ENCODE assay signal across 8 cellular contexts in genomic region chr16:28821874-28822519, GRCh38. TPM values are rescaled to one million over a fixed set of nuclear protein-coding genes. Genes with fewer than 3 reads are reported as not detected.
DNase-seq lines count a peak whose midpoint lies in the region; ATAC-seq and TF ChIP-seq lines count a peak whose summit lies in the region.

No MANE protein-coding gene starts in this region.

- H3K9ac ChIP-seq in SU-DHL-6 (ENCODE audit: low read length), result peak overlapping the region; percentile 100
- H3K9ac ChIP-seq in skeletal muscle satellite cell (ENCODE audit: low read depth, low read length), result peak overlapping the region; percentile 100

- H2AFZ ChIP-seq in SU-DHL-6 (ENCODE audit: low read depth, low read length, severe bottlenecking), result peak overlapping the region; percentile 42

- POLR2A ChIA-PET in HEK293T (lab: Yijun Ruan, JAX), result interaction anchor here (0.6 to 4.7 kb wide), 19 partner anchors 9 to 129 kb away, joined by 3 to 54 read pairs (median 5); partner anchors contain the start of genes NFATC2IP, SH2B1 and TUFM

- H3K4me1 ChIP-seq in skeletal muscle satellite cell (ENCODE audit: control insufficient read depth, insufficient read depth, low read length), result peaks cover 18% of the 10 kb centered on the region

- H3K36me3 ChIP-seq in SU-DHL-6 (ENCODE audit: low read length) (peaks cover 20% of the 10 kb centered on the region), skeletal muscle satellite cell (ENCODE audit: insufficient read depth, low read length) (peaks cover 27% of the 10 kb centered on the region)

- H3K79me2 ChIP-seq in SU-DHL-6 (ENCODE audit: insufficient read depth, low read length), result peaks cover 46% of the 10 kb centered on the region

- H3K4me3 ChIP-seq in SU-DHL-6 (ENCODE audit: insufficient read depth, low read length, poor library complexity, severe bottlenecking) (peak overlapping the region; percentile 65), foreskin fibroblast (ENCODE audit: low read depth in 1 of 2, low read length in 2 of 2) (peak overlapping the region; percentile 97 to 100), skeletal muscle satellite cell (ENCODE audit: low read length) (peak overlapping the region; percentile 94)

- CTCF ChIA-PET in HEK293T (lab: Yijun Ruan, JAX), result no interaction called here

- H4K20me1 ChIP-seq in SU-DHL-6 (ENCODE audit: low read depth, low read length), result peaks cover 12% of the 10 kb centered on the region; the same call in 1 of the 2 replicates

- TF ChIP-seq CTCF in SU-DHL-6 (IDR thresholded peaks at IDR 0.05; ENCODE audit: insufficient read depth, low read length, poor library complexity, severe bottlenecking) (no peak), foreskin fibroblast (IDR thresholded peaks at IDR 0.05; ENCODE audit: low read depth, low read length) (no peak)

- H3K9me2 ChIP-seq in SU-DHL-6 (replicated peaks; ENCODE audit: insufficient read depth, low read length), result no peaks in the 10 kb centered on the region

- H3K27me3 ChIP-seq in SU-DHL-6 (ENCODE audit: low read length), result no peaks in the 10 kb centered on the region
- no peaks in the 10 kb centered on the region for H3K27me3 ChIP-seq in skeletal muscle satellite cell (ENCODE audit: control insufficient read depth, insufficient read depth, low read length)

- H3K9me3 ChIP-seq in SU-DHL-6 (ENCODE audit: insufficient read depth, low read length), result no peaks in the 10 kb centered on the region
- no peaks in the 10 kb centered on the region for H3K9me3 ChIP-seq in skeletal muscle satellite cell (replicated peaks; ENCODE audit: low read length)

- H3K27ac ChIP-seq in SU-DHL-6 (ENCODE audit: low read depth, low read length), result peak overlapping the region; percentile 97

- H3K4me2 ChIP-seq in SU-DHL-6 (ENCODE audit: low read depth, low read length, poor library complexity, severe bottlenecking) (peak overlapping the region; percentile 95), skeletal muscle satellite cell (ENCODE audit: low read length) (peak overlapping the region; percentile 89)

- no peak for ATAC-seq in GM19452 (IDR thresholded peaks at IDR 0.05; ENCODE audit: unreplicated experiment)

- DNase-seq in HEK293T (ENCODE audit: extremely low spot score) (no peak), foreskin fibroblast (peak in 1 of 2 donors; percentile 8), hippocampal formation (lab: John Stamatoyannopoulos, UW) (no peak), iPS-NIHi11 (ENCODE audit: low spot score) (no peak), NCI-H1694 treated with DMSO at 0.1 percent for 48 hours (lab: John Stamatoyannopoulos, UW) (no peak)

- peaks cover 14% of the 10 kb centered on the region for H3F3A ChIP-seq in SU-DHL-6 (ENCODE audit: insufficient read depth)

TF ChIP-seq in HEK293T, 16 proteins besides CTCF, POLR2A, EP300 and RAD21:
- TF ChIP-seq SP1 (IDR thresholded peaks at IDR 0.05) (no peak), ARNT (IDR thresholded peaks at IDR 0.05) (no peak), NFRKB (IDR thresholded peaks at IDR 0.05) (no peak), SUZ12 (IDR thresholded peaks at IDR 0.05) (no peak), LEF1 (IDR thresholded peaks at IDR 0.05; ENCODE audit: borderline replicate concordance) (no peak), ELF4 (IDR thresholded peaks at IDR 0.05) (0 out of 2 replicates have a peak, but pooled peaks have one; percentile 8), CTBP1 (IDR thresholded peaks at IDR 0.05; ENCODE audit: borderline replicate concordance) (no peak), FOXK2 (IDR thresholded peaks at IDR 0.05) (no peak)

RNA-seq across cellular contexts. Expression of gene ATXN2L, which starts 0.8 kb away (rescaled TPM):
- total RNA-seq in skeletal muscle satellite cell (2012; rRNA removed), result 42.2 and 43.6 TPM in 2 replicates

RNA-seq across cellular contexts. Expression of gene TUFM, which starts 24.2 kb away (rescaled TPM):
- total RNA-seq in skeletal muscle satellite cell (2012; rRNA removed), result 133 and 134 TPM in 2 replicates

RNA-seq across cellular contexts. Expression of gene SH2B1, which starts 41.6 kb away (rescaled TPM):
- total RNA-seq in skeletal muscle satellite cell (2012; rRNA removed), result 12.2 and 14.6 TPM in 2 replicates

RNA-seq across cellular contexts. Expression of gene ATP2A1, which starts 56.3 kb away (rescaled TPM):
- 0.44 and 0.51 TPM in 2 replicates for total RNA-seq in skeletal muscle satellite cell (2012; rRNA removed)
